Comparison of ENCODE assay signal across 31 cellular contexts in genomic region chr17:80727409-80727755, GRCh38.
A peak's percentile ranks its signal among the peaks of the same experiment; 100 is the strongest.
DNase-seq lines count a peak whose midpoint lies in the region; ATAC-seq and TF ChIP-seq lines count a peak whose summit lies in the region.
"Had no signal": no experiment of that assay in that cellular context is flagged by ENCODE, and none has a peak within 500 bp of the region (broad histone marks: within the 10 kb centered on the region; RNA-seq: fewer than 3 reads in every experiment).

No MANE protein-coding gene starts in this region.

- TF ChIP-seq CTCF in osteocyte (IDR thresholded peaks at IDR 0.05) = no peak
- no peak for TF ChIP-seq CTCF in CD4-positive, alpha-beta T cell (IDR thresholded peaks at IDR 0.05)

- H3K36me3 Mint-ChIP-seq in CD8-positive, alpha-beta memory T cell = peaks cover 0 to 25% (median 9%) of the 10 kb centered on the region in 3 donors
- H3K36me3 Mint-ChIP-seq in immature natural killer cell (peaks cover 0 to 6% (median 0%) of the 10 kb centered on the region in 3 donors), osteocyte (ENCODE audit: unreplicated experiment) (peaks cover 3% of the 10 kb centered on the region)
- H3K36me3 Mint-ChIP-seq in CD4-positive, alpha-beta T cell (ENCODE audit: low read depth) = peaks cover 14% of the 10 kb centered on the region

- H3K27me3 Mint-ChIP-seq in CD8-positive, alpha-beta memory T cell = no peaks in the 10 kb centered on the region
- H3K27me3 Mint-ChIP-seq in immature natural killer cell (ENCODE audit: low read depth in 3 of 3) = peaks cover 0 to 4% (median 4%) of the 10 kb centered on the region in 3 donors
- no peaks in the 10 kb centered on the region for H3K27me3 Mint-ChIP-seq in osteocyte (ENCODE audit: unreplicated experiment)
- no peaks in the 10 kb centered on the region for H3K27me3 Mint-ChIP-seq in CD4-positive, alpha-beta T cell
- H3K27me3 Mint-ChIP-seq: activated CD4-positive, alpha-beta T cell treated with anti-CD3 and anti-CD28 coated beads for 36 hours; central memory CD8-positive, alpha-beta T cell had no signal

- peaks cover 35 to 77% (median 58%) of the 10 kb centered on the region in 3 donors for H3K4me1 Mint-ChIP-seq in CD8-positive, alpha-beta memory T cell
- H3K4me1 Mint-ChIP-seq in immature natural killer cell (peaks cover 15 to 27% of the 10 kb centered on the region in 2 donors), osteocyte (ENCODE audit: unreplicated experiment) (peaks cover 60% of the 10 kb centered on the region)
- H3K4me1 Mint-ChIP-seq in CD4-positive, alpha-beta T cell (ENCODE audit: low read depth) = peaks cover 60% of the 10 kb centered on the region

- no peak for DNase-seq in CD8-positive, alpha-beta memory T cell
- DNase-seq in Karpas-422 (peak; percentile 43), immature natural killer cell (no peak), osteocyte (ENCODE audit: extremely low spot score, unreplicated experiment) (no peak)
- no peak for DNase-seq in CD4-positive, alpha-beta T cell
- DNase-seq: activated CD4-positive, alpha-beta T cell treated with anti-CD3 and anti-CD28 coated beads for 36 hours; activated CD8-positive, alpha-beta T cell treated with anti-CD3 and anti-CD28 coated beads, Interleukin-2, amount 10 ng/mL, durations not matched to agents 7 days and 5 days; activated gamma-delta T cell; activated T-cell treated with anti-CD3 and anti-CD28 coated beads, Interleukin-2, amount 50 U/mL, for 1 hour; Caco-2; dermis blood vessel endothelial cell; DMS53; heart right ventricle; MV-4-11; NCI-H1436 treated with DMSO at 0.1 percent for 48 hours; NCI-H2081 treated with DMSO at 0.1 percent for 48 hours; NCI-H345; NCI-H69; right cardiac atrium; stimulated activated CD8-positive, alpha-beta memory T cell treated with anti-CD3 and anti-CD28 coated beads, Interleukin-4, amount 100 ng/mL, for 48 hours; stomach; T-helper 2 cell had no signal

- H2AFZ ChIP-seq in Karpas-422 (ENCODE audit: low read length) = no peak overlapping the region
- H2AFZ ChIP-seq: GM23338 had no signal

- no peak overlapping the region for H3K27ac ChIP-seq in CD8-positive, alpha-beta memory T cell (ENCODE audit: low read depth, low read length)
- no peak overlapping the region for H3K27ac ChIP-seq in Karpas-422 (ENCODE audit: low read length)
- H3K27ac ChIP-seq in CD4-positive, alpha-beta T cell (ENCODE audit: low read depth, low read length) = no peak overlapping the region
- H3K27ac ChIP-seq: esophagus muscularis mucosa, heart right ventricle, stomach, vagina had no signal

- CTCF ChIA-PET in CD8-positive, alpha-beta memory T cell (lab: Charles Lee) = no interaction called here
- CTCF ChIA-PET in CD4-positive, alpha-beta T cell (lab: Charles Lee) = no interaction called here

- no peak overlapping the region for H3K4me2 ChIP-seq in Karpas-422 (ENCODE audit: low read depth, low read length, poor library complexity, severe bottlenecking)
- H3K4me2 ChIP-seq: GM23338 had no signal

- H4K20me1 ChIP-seq in Karpas-422 (ENCODE audit: insufficient read depth, low read depth, low read length) = no peaks in the 10 kb centered on the region

- H3K36me3 ChIP-seq in CD8-positive, alpha-beta memory T cell (ENCODE audit: insufficient read depth, low read length) = no peaks in the 10 kb centered on the region
- H3K36me3 ChIP-seq in Karpas-422 (ENCODE audit: insufficient read depth, low read length) = no peaks in the 10 kb centered on the region
- H3K36me3 ChIP-seq: vagina had no signal

- peaks cover 78% of the 10 kb centered on the region for H3K79me2 ChIP-seq in Karpas-422 (ENCODE audit: low read length)

- no peaks in the 10 kb centered on the region for H3K27me3 ChIP-seq in CD8-positive, alpha-beta memory T cell (ENCODE audit: insufficient read depth, low read length, poor library complexity, severe bottlenecking)
- no peaks in the 10 kb centered on the region for H3K27me3 ChIP-seq in Karpas-422 (ENCODE audit: low read length)
- H3K27me3 ChIP-seq in CD4-positive, alpha-beta T cell (ENCODE audit: control insufficient read depth, insufficient read depth, low read length) = no peaks in the 10 kb centered on the region
- H3K27me3 ChIP-seq: esophagus muscularis mucosa, heart right ventricle, stomach, vagina had no signal

- no peaks in the 10 kb centered on the region for H3K9me2 ChIP-seq in Karpas-422 (replicated peaks; ENCODE audit: insufficient read depth, low read length)

- no peaks in the 10 kb centered on the region for H3K9me3 ChIP-seq in CD8-positive, alpha-beta memory T cell (ENCODE audit: low read length)
- H3K9me3 ChIP-seq in Karpas-422 (ENCODE audit: low read length) = no peaks in the 10 kb centered on the region
- H3K9me3 ChIP-seq in CD4-positive, alpha-beta T cell (ENCODE audit: control insufficient read depth, low read length) = no peaks in the 10 kb centered on the region
- H3K9me3 ChIP-seq: Caco-2, esophagus muscularis mucosa, stomach, vagina had no signal

- H3K9me3 Mint-ChIP-seq in CD8-positive, alpha-beta memory T cell = no peaks in the 10 kb centered on the region
- H3K9me3 Mint-ChIP-seq in immature natural killer cell = peaks cover 0 to 1% (median 0%) of the 10 kb centered on the region in 6 donors
- H3K9me3 Mint-ChIP-seq in osteocyte (ENCODE audit: unreplicated experiment) = no peaks in the 10 kb centered on the region
- H3K9me3 Mint-ChIP-seq in CD4-positive, alpha-beta T cell = no peaks in the 10 kb centered on the region
- H3K9me3 Mint-ChIP-seq: central memory CD8-positive, alpha-beta T cell; GM23338; neural crest cell had no signal

- POLR2A ChIA-PET in CD8-positive, alpha-beta memory T cell (lab: Charles Lee) = no interaction called here
- POLR2A ChIA-PET in CD4-positive, alpha-beta T cell (lab: Charles Lee) = interaction anchor here (0.7 kb wide), 1 partner anchor 24 kb away, joined by 3 read pairs; no protein-coding TSS in a partner anchor

- peak overlapping the region in 5 of 8 donors; percentile 23 to 57 (median 46) for H3K27ac Mint-ChIP-seq in CD8-positive, alpha-beta memory T cell
- H3K27ac Mint-ChIP-seq in immature natural killer cell (peak overlapping the region in 4 of 6 donors; percentile 19 to 74 (median 52)), osteocyte (ENCODE audit: unreplicated experiment) (peak overlapping the region; percentile 17)
- no peak overlapping the region for H3K27ac Mint-ChIP-seq in CD4-positive, alpha-beta T cell
- H3K27ac Mint-ChIP-seq: activated CD4-positive, alpha-beta T cell treated with anti-CD3 and anti-CD28 coated beads for 36 hours; GM23338 had no signal

- no peak overlapping the region for H3K9ac ChIP-seq in Karpas-422 (ENCODE audit: low read length)

- H3K4me3 ChIP-seq in CD8-positive, alpha-beta memory T cell (ENCODE audit: low read length) = no peak overlapping the region
- no peak overlapping the region for H3K4me3 ChIP-seq in Karpas-422 (ENCODE audit: low read length)
- H3K4me3 ChIP-seq: esophagus muscularis mucosa, GM23338, heart right ventricle, stomach, vagina had no signal

- H3K4me1 ChIP-seq in CD8-positive, alpha-beta memory T cell (ENCODE audit: insufficient read depth, low read length) = peaks cover 25% of the 10 kb centered on the region
- H3K4me1 ChIP-seq in Karpas-422 (ENCODE audit: low read length) = peaks cover 62% of the 10 kb centered on the region
- H3K4me1 ChIP-seq: Caco-2, stomach, vagina had no signal

- ATAC-seq in GM19455 (IDR thresholded peaks at IDR 0.05; ENCODE audit: unreplicated experiment) (no peak), GM18858 (IDR thresholded peaks at IDR 0.05; ENCODE audit: unreplicated experiment) (no peak)
- ATAC-seq in CD4-positive, alpha-beta T cell (ENCODE audit: poor library complexity) = no peak
- ATAC-seq: activated CD4-positive, alpha-beta T cell treated with anti-CD3 and anti-CD28 coated beads for 36 hours; activated CD8-positive, alpha-beta T cell treated with anti-CD3 and anti-CD28 coated beads, Interleukin-2, amount 10 ng/mL, durations not matched to agents 7 days and 5 days; GM23338; heart right ventricle; right cardiac atrium; Right ventricle myocardium inferior; SK-N-SH treated with all-trans-retinoic acid at 6 μM for 48 hours had no signal

- intact Hi-C loops in CD4-positive, alpha-beta T cell (cut with DNase I, micrococcal nuclease) = no loop called here

- peak overlapping the region in 1 of 7 donors; percentile 19 for H3K4me3 Mint-ChIP-seq in CD8-positive, alpha-beta memory T cell
- H3K4me3 Mint-ChIP-seq in immature natural killer cell (peak overlapping the region in 3 of 5 donors; percentile 33 to 63 (median 38)), osteocyte (ENCODE audit: unreplicated experiment) (no peak overlapping the region)
- no peak overlapping the region for H3K4me3 Mint-ChIP-seq in CD4-positive, alpha-beta T cell
- H3K4me3 Mint-ChIP-seq: activated CD4-positive, alpha-beta T cell treated with anti-CD3 and anti-CD28 coated beads for 36 hours; activated CD8-positive, alpha-beta T cell treated with anti-CD3 and anti-CD28 coated beads, Interleukin-2, amount 10 ng/mL, durations not matched to agents 7 days and 5 days; central memory CD8-positive, alpha-beta T cell; GM23338; neural crest cell had no signal

Comparison
In these comparisons a context has a peak if more than half of its experiments do, and no peak if none do; other contexts are left out.
1. H3K4me3 Mint-ChIP-seq: peak in immature natural killer cell (3 of 5); none in osteocyte (single experiment) and CD4-positive, alpha-beta T cell (single experiment).